In genomic region chr16:53056528-53056881, GRCh38 we compare ENCODE assay signal across 9 cellular contexts. TPM values are rescaled to one million over a fixed set of nuclear protein-coding genes. Genes with fewer than 3 reads are reported as not detected.
A peak's percentile ranks its signal among the peaks of the same experiment; 100 is the strongest.
DNase-seq lines count a peak whose midpoint lies in the region; ATAC-seq, FAIRE-seq and TF ChIP-seq lines count a peak whose summit lies in the region.
"Had no signal": no experiment of that assay in that cellular context is flagged by ENCODE, and none has a peak within 500 bp of the region (broad histone marks: within the 10 kb centered on the region; RNA-seq: fewer than 3 reads in every experiment).

No MANE protein-coding gene starts in this region.

- TF ChIP-seq EP300 in HepG2 (IDR thresholded peaks at IDR 0.05; ENCODE audit: low read depth in 2 of 2, low read length in 2 of 2) (peak in 1 of 2 experiments; percentile 68; a peak in 2 of 4 replicates), HepG2 (CRISPR knock-in tag; IDR thresholded peaks at IDR 0.05; ENCODE audit: borderline replicate concordance) (peak; percentile 75; the same call in 1 of the 2 replicates), upper lobe of left lung (IDR thresholded peaks at IDR 0.05) (no peak)

- H3K4me3 ChIP-seq in astrocyte (ENCODE audit: insufficient read depth, low read depth, low read length) (no peak overlapping the region), HepG2 (replicated peaks in 1 of 3; ENCODE audit: insufficient read depth in 1 of 3, low read depth in 2 of 3, low read length in 3 of 3) (peak overlapping the region; percentile 73 to 88 (median 76)), upper lobe of left lung (peak overlapping the region in 2 of 4 donors; percentile 63 to 67)

- no TSS peak for BruUV-seq in HepG2 (replicated peaks; lab: Mats Ljungman, UMichigan)

- H3K79me2 ChIP-seq in astrocyte (ENCODE audit: insufficient read depth, low read length) (peaks cover 48% of the 10 kb centered on the region), HepG2 (ENCODE audit: insufficient read depth, low read length) (peaks cover 56% of the 10 kb centered on the region)

- in situ Hi-C loops in HepG2 (cut with HindIII; ENCODE audit: extremely low pct_ligation_motif_present, low pct_unique_long_range_greater_than_20kb), result loop anchor here (10.0 kb wide), 4 partner anchors 68 to 378 kb away; partner anchors contain the start of gene RBL2

- no peaks in the 10 kb centered on the region for H3K27me3 Mint-ChIP-seq in activated T-cell treated with anti-CD3 and anti-CD28 coated beads, Interleukin-2, amount 50 U/mL, for 24 hours
- no peaks in the 10 kb centered on the region for H3K27me3 Mint-ChIP-seq in astrocyte (ENCODE audit: low read depth, unreplicated experiment)
- H3K27me3 Mint-ChIP-seq in activated CD8-positive, alpha-beta memory T cell treated with anti-CD3 and anti-CD28 coated beads, Interleukin-2, amount 10 ng/mL, durations not matched to agents 7 days and 5 days, result no peaks in the 10 kb centered on the region

- no peak for FAIRE-seq in astrocyte (lab: Jason Lieb, UNC)
- no peak for FAIRE-seq in HepG2 (lab: Jason Lieb, UNC)
- FAIRE-seq: colon had no signal

- intact Hi-C loops in HepG2 (cut with micrococcal nuclease; ENCODE audit: unreplicated experiment), result loop anchor here (10.0 kb wide), 1 partner anchor 458 kb away; no protein-coding TSS in a partner anchor

- CTCF ChIA-PET in HepG2 (lab: Yijun Ruan, JAX; ENCODE audit: low intra/inter-chr PET ratio, low total read pairs), result interaction anchor here (2.2 kb wide), 1 partner anchor 151 kb away, joined by 17 read pairs; no protein-coding TSS in a partner anchor
- CTCF ChIA-PET in activated CD8-positive, alpha-beta memory T cell treated with anti-CD3 and anti-CD28 coated beads, Interleukin-2, amount 10 ng/mL, durations not matched to agents 7 days and 5 days (lab: Charles Lee), result interaction anchor here (1.0 to 4.1 kb wide), 6 partner anchors 9 to 493 kb away, joined by 4 to 52 read pairs (median 22); no protein-coding TSS in a partner anchor

- H3K36me3 ChIP-seq in astrocyte (ENCODE audit: insufficient read depth, low read length) (no peaks in the 10 kb centered on the region), HepG2 (replicated peaks in 1 of 2; ENCODE audit: control insufficient read depth in 1 of 2, insufficient read depth in 2 of 2, low read length in 2 of 2) (no peaks in the 10 kb centered on the region), upper lobe of left lung (no peaks in the 10 kb centered on the region)

- H3K36me3 Mint-ChIP-seq in activated T-cell treated with anti-CD3 and anti-CD28 coated beads, Interleukin-2, amount 50 U/mL, for 24 hours (ENCODE audit: low read depth), result no peaks in the 10 kb centered on the region
- H3K36me3 Mint-ChIP-seq in astrocyte (ENCODE audit: low read depth, unreplicated experiment), result peaks cover 4% of the 10 kb centered on the region
- peaks cover 5% of the 10 kb centered on the region for H3K36me3 Mint-ChIP-seq in activated CD8-positive, alpha-beta memory T cell treated with anti-CD3 and anti-CD28 coated beads, Interleukin-2, amount 10 ng/mL, durations not matched to agents 7 days and 5 days

- POLR2A ChIA-PET in HepG2 (lab: Yijun Ruan, JAX), result interaction anchor here (1.4 to 5.5 kb wide), 3 partner anchors 13 to 73 kb away, joined by 4 to 26 read pairs (median 22); no protein-coding TSS in a partner anchor

- no peak for DNase-seq in activated T-cell treated with anti-CD3 and anti-CD28 coated beads, Interleukin-2, amount 50 U/mL, for 24 hours
- no peak for DNase-seq in activated T-cell treated with anti-CD3 and anti-CD28 coated beads, Interleukin-2, amount 50 U/mL, for 1 hour
- peak; percentile 82 for DNase-seq in astrocyte (ENCODE audit: low read depth)
- DNase-seq in HepG2 (ENCODE audit: low spot score), result peak; percentile 72
- peak in 1 of 2 donors; percentile 41 for DNase-seq in upper lobe of left lung
- DNase-seq in activated CD8-positive, alpha-beta memory T cell treated with anti-CD3 and anti-CD28 coated beads, Interleukin-2, amount 10 ng/mL, durations not matched to agents 7 days and 5 days, result no peak

- H3K4me1 ChIP-seq in astrocyte (ENCODE audit: insufficient read depth, low read length) (peaks cover 26% of the 10 kb centered on the region), HepG2 (ENCODE audit: insufficient read depth, low read length) (peaks cover 90% of the 10 kb centered on the region), upper lobe of left lung (peaks cover 24 to 59% (median 37%) of the 10 kb centered on the region in 4 donors)

- ATAC-seq in HepG2, result no peak
- ATAC-seq in upper lobe of left lung (ENCODE audit: low FRiP score in 2 of 2), result no peak
- ATAC-seq in GM18907 (IDR thresholded peaks at IDR 0.05; ENCODE audit: unreplicated experiment), result no peak
- no peak for ATAC-seq in GM18873 (IDR thresholded peaks at IDR 0.05; ENCODE audit: low FRiP score, unreplicated experiment)
- ATAC-seq in activated CD8-positive, alpha-beta memory T cell treated with anti-CD3 and anti-CD28 coated beads, Interleukin-2, amount 10 ng/mL, durations not matched to agents 7 days and 5 days, result no peak

- no peak for TF ChIP-seq RAD21 in HepG2 (CRISPR knock-in tag; IDR thresholded peaks at IDR 0.05)

- peak overlapping the region; percentile 83 for H3K4me2 ChIP-seq in astrocyte (ENCODE audit: low read length)
- H3K4me2 ChIP-seq in HepG2 (ENCODE audit: low read depth, low read length), result peak overlapping the region; percentile 93

- TF ChIP-seq POLR2A in HepG2 (IDR thresholded peaks at IDR 0.05; ENCODE audit: insufficient read depth in 1 of 2, low read depth in 2 of 2, low read length in 2 of 2) (no peak), upper lobe of left lung (IDR thresholded peaks at IDR 0.05) (no peak)

- TF ChIP-seq CTCF in astrocyte (IDR thresholded peaks at IDR 0.05; ENCODE audit: insufficient read depth, low read depth, low read length) (no peak), HepG2 (CRISPR knock-in tag; IDR thresholded peaks at IDR 0.05) (no peak), upper lobe of left lung (IDR thresholded peaks at IDR 0.05) (no peak)

- peaks cover 14% of the 10 kb centered on the region for H4K20me1 ChIP-seq in astrocyte (ENCODE audit: insufficient read depth, low read length)
- H4K20me1 ChIP-seq in HepG2 (ENCODE audit: insufficient read depth, low read length), result no peaks in the 10 kb centered on the region

- no peaks in the 10 kb centered on the region for H3K9me3 Mint-ChIP-seq in activated T-cell treated with anti-CD3 and anti-CD28 coated beads, Interleukin-2, amount 50 U/mL, for 24 hours
- no peaks in the 10 kb centered on the region for H3K9me3 Mint-ChIP-seq in astrocyte (ENCODE audit: unreplicated experiment)
- H3K9me3 Mint-ChIP-seq in activated CD8-positive, alpha-beta memory T cell treated with anti-CD3 and anti-CD28 coated beads, Interleukin-2, amount 10 ng/mL, durations not matched to agents 7 days and 5 days (ENCODE audit: low read depth), result no peaks in the 10 kb centered on the region

- no peak overlapping the region for H2AFZ ChIP-seq in astrocyte (ENCODE audit: low read depth, low read length)
- H2AFZ ChIP-seq in HepG2 (ENCODE audit: low read length), result no peak overlapping the region

- whole genome bisulfite sequencing in HepG2 (ENCODE audit: low lambda C conversion rate), result 39% methylated on average over 6 of the region's 6 CpGs
- 62 to 73% methylated on average over 6 of the region's 6 CpGs for WGBS in upper lobe of left lung, 2 donors

- H3K27ac ChIP-seq in astrocyte (ENCODE audit: low read depth, low read length), result peak overlapping the region; percentile 39
- H3K27ac ChIP-seq in HepG2 (ENCODE audit: extremely low read length, insufficient read depth, low read length), result peak overlapping the region; percentile 85
- H3K27ac ChIP-seq in upper lobe of left lung, result peak overlapping the region; percentile 87 to 95 (median 90)

- H3K27ac Mint-ChIP-seq in activated T-cell treated with anti-CD3 and anti-CD28 coated beads, Interleukin-2, amount 50 U/mL, for 24 hours, result no peak overlapping the region
- peak overlapping the region; percentile 83 for H3K27ac Mint-ChIP-seq in astrocyte (ENCODE audit: unreplicated experiment)
- H3K27ac Mint-ChIP-seq in activated CD8-positive, alpha-beta memory T cell treated with anti-CD3 and anti-CD28 coated beads, Interleukin-2, amount 10 ng/mL, durations not matched to agents 7 days and 5 days, result no peak overlapping the region

- peak overlapping the region; percentile 38 for H3K4me3 Mint-ChIP-seq in activated T-cell treated with anti-CD3 and anti-CD28 coated beads, Interleukin-2, amount 50 U/mL, for 24 hours
- H3K4me3 Mint-ChIP-seq in astrocyte (ENCODE audit: unreplicated experiment), result peak overlapping the region; percentile 89
- no peak overlapping the region for H3K4me3 Mint-ChIP-seq in activated CD8-positive, alpha-beta memory T cell treated with anti-CD3 and anti-CD28 coated beads, Interleukin-2, amount 10 ng/mL, durations not matched to agents 7 days and 5 days

- H3K9me3 ChIP-seq in astrocyte (ENCODE audit: insufficient read depth, low read depth, low read length), result no peaks in the 10 kb centered on the region
- no peaks in the 10 kb centered on the region for H3K9me3 ChIP-seq in HepG2 (ENCODE audit: low read length)
- no peaks in the 10 kb centered on the region for H3K9me3 ChIP-seq in upper lobe of left lung

- H3K9ac ChIP-seq in astrocyte (ENCODE audit: low read length) (no peak overlapping the region), HepG2 (ENCODE audit: insufficient read depth, low read depth, low read length) (peak overlapping the region; percentile 82)

- H3K27me3 ChIP-seq in astrocyte (ENCODE audit: insufficient read depth, low read length) (no peaks in the 10 kb centered on the region), HepG2 (ENCODE audit: control insufficient read depth in 1 of 2, insufficient read depth in 2 of 2, low read length in 2 of 2) (no peaks in the 10 kb centered on the region; a peak in 1 of 5 replicates), upper lobe of left lung (no peaks in the 10 kb centered on the region)

- H3K4me1 Mint-ChIP-seq in activated T-cell treated with anti-CD3 and anti-CD28 coated beads, Interleukin-2, amount 50 U/mL, for 24 hours (ENCODE audit: low read depth), result peaks cover 40% of the 10 kb centered on the region
- H3K4me1 Mint-ChIP-seq in astrocyte (ENCODE audit: low read depth, unreplicated experiment), result peaks cover 13% of the 10 kb centered on the region
- H3K4me1 Mint-ChIP-seq in activated CD8-positive, alpha-beta memory T cell treated with anti-CD3 and anti-CD28 coated beads, Interleukin-2, amount 10 ng/mL, durations not matched to agents 7 days and 5 days, result peaks cover 57% of the 10 kb centered on the region

RNA-seq across cellular contexts. Expression of gene CHD9, which starts 1.7 kb away (rescaled TPM):
- total RNA-seq in astrocyte (67.2 and 77.4 TPM in 2 replicates), HepG2 (2016; rRNA removed; fragmentation: Illumina TruSeq; extraction: Trizol) (27.7 and 31.0 TPM in 2 replicates), upper lobe of left lung (10 to 100 TPM; 55.6 to 98.8 (median 68.3) TPM)
- 27.5 and 34.1 TPM in 2 replicates for total RNA-seq in HepG2 (2016; cell fraction: cytosol; rRNA removed; fragmentation: Illumina TruSeq; extraction: Trizol; ENCODE audit: low read depth)
- 24.3 and 27.8 TPM in 2 replicates for total RNA-seq in HepG2 (2016; cell fraction: insoluble cytoplasmic fraction; rRNA removed; fragmentation: Illumina TruSeq; extraction: Trizol)
- total RNA-seq in HepG2 (2016; cell fraction: membrane; rRNA removed; fragmentation: Illumina TruSeq; extraction: Trizol), result 36.3 and 42.8 TPM in 2 replicates
- 59.7 and 62.9 TPM in 2 replicates for total RNA-seq in HepG2 (2016; cell fraction: nucleus; rRNA removed; fragmentation: Illumina TruSeq; extraction: Trizol)
- 15.6 and 23.4 TPM in 2 replicates for polyA plus RNA-seq in HepG2 (2011; rRNA removed)
- 4.6 and 8.3 TPM in 2 replicates for polyA plus RNA-seq in HepG2 (2011; cell fraction: cytosol; rRNA removed)
- polyA plus RNA-seq in HepG2 (2011; cell fraction: nucleus; rRNA removed), result 14.2 and 15.9 TPM in 2 replicates
- polyA plus RNA-seq in HepG2 (2012), result 12.6 and 14.0 TPM in 2 replicates
- polyA plus RNA-seq in HepG2 (2016; cell fraction: cytosol; fragmentation: Illumina TruSeq; extraction: Trizol; ENCODE audit: low read depth), result 3.8 and 4.6 TPM in 2 replicates
- 13.8 and 14.0 TPM in 2 replicates for polyA plus RNA-seq in HepG2 (2016; cell fraction: insoluble cytoplasmic fraction; fragmentation: Illumina TruSeq; extraction: Trizol; ENCODE audit: low read depth)
- polyA plus RNA-seq in HepG2 (2016; cell fraction: membrane; fragmentation: Illumina TruSeq; extraction: Trizol; ENCODE audit: low read depth), result 4.5 and 4.8 TPM in 2 replicates
- 28.9 and 31.3 TPM in 2 replicates for polyA plus RNA-seq in HepG2 (2016; cell fraction: nucleus; fragmentation: Illumina TruSeq; extraction: Trizol; ENCODE audit: insufficient read depth, low read depth)
- polyA minus RNA-seq in HepG2 (2011; rRNA and poly(A)+ RNA removed; ENCODE audit: low replicate concordance), result 41.1 and 58.0 TPM in 2 replicates
- polyA minus RNA-seq in HepG2 (2011; cell fraction: cytosol; rRNA and poly(A)+ RNA removed), result 25.3 and 26.6 TPM in 2 replicates
- 164 and 186 TPM in 2 replicates for polyA minus RNA-seq in HepG2 (2011; cell fraction: nucleus; rRNA and poly(A)+ RNA removed)
- total RNA-seq in activated CD8-positive, alpha-beta memory T cell treated with anti-CD3 and anti-CD28 coated beads, Interleukin-2, amount 10 ng/mL, durations not matched to agents 7 days and 5 days, result 10 to 100 TPM; 23.7 to 32.7 TPM

RNA-seq across cellular contexts. Expression of gene CHD9NB, which starts 3.8 kb away (rescaled TPM):
- 2.8 and 3.3 TPM in 2 replicates for total RNA-seq in astrocyte
- total RNA-seq in HepG2 (2016; rRNA removed; fragmentation: Illumina TruSeq; extraction: Trizol), result 0.18 and 0.34 TPM in 2 replicates
- 0.18 and 0.30 TPM in 2 replicates for total RNA-seq in HepG2 (2016; cell fraction: cytosol; rRNA removed; fragmentation: Illumina TruSeq; extraction: Trizol; ENCODE audit: low read depth)
- total RNA-seq in HepG2 (2016; cell fraction: insoluble cytoplasmic fraction; rRNA removed; fragmentation: Illumina TruSeq; extraction: Trizol), result 0.39 and 0.67 TPM in 2 replicates
- 0.46 and 0.55 TPM in 2 replicates for total RNA-seq in HepG2 (2016; cell fraction: membrane; rRNA removed; fragmentation: Illumina TruSeq; extraction: Trizol)
- total RNA-seq in HepG2 (2016; cell fraction: nucleus; rRNA removed; fragmentation: Illumina TruSeq; extraction: Trizol), result 0.59 and 0.72 TPM in 2 replicates
- 0.05 and 0.17 TPM in 2 replicates for polyA plus RNA-seq in HepG2 (2011; rRNA removed)
- polyA plus RNA-seq in HepG2 (2011; cell fraction: cytosol; rRNA removed), result 0.10 and 0.13 TPM in 2 replicates
- 0.55 and 0.87 TPM in 2 replicates for polyA plus RNA-seq in HepG2 (2011; cell fraction: nucleus; rRNA removed)
- 0.28 and 0.34 TPM in 2 replicates for polyA plus RNA-seq in HepG2 (2012)
- 0.19 and 0.37 TPM in 2 replicates for polyA plus RNA-seq in HepG2 (2016; cell fraction: cytosol; fragmentation: Illumina TruSeq; extraction: Trizol; ENCODE audit: low read depth)
- polyA plus RNA-seq in HepG2 (2016; cell fraction: insoluble cytoplasmic fraction; fragmentation: Illumina TruSeq; extraction: Trizol; ENCODE audit: low read depth), result 0.37 and 0.45 TPM in 2 replicates
- polyA plus RNA-seq in HepG2 (2016; cell fraction: membrane; fragmentation: Illumina TruSeq; extraction: Trizol; ENCODE audit: low read depth), result 0.31 and 0.35 TPM in 2 replicates
- 0.37 and 0.73 TPM in 2 replicates for polyA plus RNA-seq in HepG2 (2016; cell fraction: nucleus; fragmentation: Illumina TruSeq; extraction: Trizol; ENCODE audit: insufficient read depth, low read depth)
- 0.46 and 0.47 TPM in 2 replicates for polyA minus RNA-seq in HepG2 (2011; rRNA and poly(A)+ RNA removed; ENCODE audit: low replicate concordance)
- not detected in 2 replicates for polyA minus RNA-seq in HepG2 (2011; cell fraction: cytosol; rRNA and poly(A)+ RNA removed)
- polyA minus RNA-seq in HepG2 (2011; cell fraction: nucleus; rRNA and poly(A)+ RNA removed), result 1.2 and 3.3 TPM in 2 replicates
- 10 to 100 TPM in 4 of 6 donors, 1 to 10 TPM in 2; 1.0 to 55.0 (median 12.4) TPM for total RNA-seq in upper lobe of left lung
- under 1 TPM; 0.52 to 0.79 TPM for total RNA-seq in activated CD8-positive, alpha-beta memory T cell treated with anti-CD3 and anti-CD28 coated beads, Interleukin-2, amount 10 ng/mL, durations not matched to agents 7 days and 5 days

Comparison
In these comparisons a context has a peak if more than half of its experiments do, and no peak if none do; other contexts are left out.
1. DNase-seq: peak in astrocyte (single experiment) and HepG2 (single experiment); none in activated T-cell treated with anti-CD3 and anti-CD28 coated beads, Interleukin-2, amount 50 U/mL, for 24 hours (single experiment), activated T-cell treated with anti-CD3 and anti-CD28 coated beads, Interleukin-2, amount 50 U/mL, for 1 hour (single experiment) and activated CD8-positive, alpha-beta memory T cell treated with anti-CD3 and anti-CD28 coated beads, Interleukin-2, amount 10 ng/mL, durations not matched to agents 7 days and 5 days (single experiment).
2. H3K27ac ChIP-seq: peak in every context shown above with its lines; median percentile 90 in upper lobe of left lung; 85 in HepG2; 39 in astrocyte.